Comparison of ENCODE assay signal across 1 cellular context in genomic region chr10:132459252-132460028, GRCh38.
A peak's percentile ranks its signal among the peaks of the same experiment; 100 is the strongest.
TF ChIP-seq lines count a peak whose summit lies in the region.

No MANE protein-coding gene starts in this region.

TF ChIP-seq in GM12878, 131 proteins besides CTCF, POLR2A, EP300 and RAD21 (continued from another document):
- no peak for TF ChIP-seq ZBTB4 (CRISPR knock-in tag; IDR thresholded peaks at IDR 0.05)
- no peak for TF ChIP-seq SREBF2 (IDR thresholded peaks at IDR 0.05; ENCODE audit: low read length)
- peak; percentile 52; the same call in 1 of the 2 replicates for TF ChIP-seq ZBTB33 (IDR thresholded peaks at IDR 0.05)
- peak; percentile 57; the same call in 1 of the 2 replicates for TF ChIP-seq IKZF1 (conservative IDR thresholded peaks at IDR 0.05)
- TF ChIP-seq DPF2 (IDR thresholded peaks at IDR 0.05), result 0 out of 2 replicates have a peak, but pooled peaks have one; percentile 27
- TF ChIP-seq PAX5 (IDR thresholded peaks at IDR 0.05; ENCODE audit: borderline replicate concordance, low read depth, low read length), result no peak
- no peak for TF ChIP-seq SKIL (IDR thresholded peaks at IDR 0.05; ENCODE audit: low read depth, poor library complexity, severe bottlenecking)
- peak in 1 of 2 experiments; percentile 20; a peak in 1 of 4 replicates for TF ChIP-seq BHLHE40 (IDR thresholded peaks at IDR 0.05; ENCODE audit: borderline replicate concordance in 1 of 2, low read depth in 2 of 2, low read length in 1 of 2)
- TF ChIP-seq SUZ12 (IDR thresholded peaks at IDR 0.05; ENCODE audit: unreplicated experiment), result no peak
- TF ChIP-seq IKZF2 (IDR thresholded peaks at IDR 0.05), result peak in 1 of 2 experiments; percentile 22; a peak in 1 of 4 replicates
- TF ChIP-seq ZBTB40 (IDR thresholded peaks at IDR 0.05; ENCODE audit: borderline replicate concordance), result no peak
- no peak for TF ChIP-seq RAD51 (IDR thresholded peaks at IDR 0.05)
- TF ChIP-seq GABPA (IDR thresholded peaks at IDR 0.05; ENCODE audit: low read depth), result no peak
